In the genomic region with DNA sequence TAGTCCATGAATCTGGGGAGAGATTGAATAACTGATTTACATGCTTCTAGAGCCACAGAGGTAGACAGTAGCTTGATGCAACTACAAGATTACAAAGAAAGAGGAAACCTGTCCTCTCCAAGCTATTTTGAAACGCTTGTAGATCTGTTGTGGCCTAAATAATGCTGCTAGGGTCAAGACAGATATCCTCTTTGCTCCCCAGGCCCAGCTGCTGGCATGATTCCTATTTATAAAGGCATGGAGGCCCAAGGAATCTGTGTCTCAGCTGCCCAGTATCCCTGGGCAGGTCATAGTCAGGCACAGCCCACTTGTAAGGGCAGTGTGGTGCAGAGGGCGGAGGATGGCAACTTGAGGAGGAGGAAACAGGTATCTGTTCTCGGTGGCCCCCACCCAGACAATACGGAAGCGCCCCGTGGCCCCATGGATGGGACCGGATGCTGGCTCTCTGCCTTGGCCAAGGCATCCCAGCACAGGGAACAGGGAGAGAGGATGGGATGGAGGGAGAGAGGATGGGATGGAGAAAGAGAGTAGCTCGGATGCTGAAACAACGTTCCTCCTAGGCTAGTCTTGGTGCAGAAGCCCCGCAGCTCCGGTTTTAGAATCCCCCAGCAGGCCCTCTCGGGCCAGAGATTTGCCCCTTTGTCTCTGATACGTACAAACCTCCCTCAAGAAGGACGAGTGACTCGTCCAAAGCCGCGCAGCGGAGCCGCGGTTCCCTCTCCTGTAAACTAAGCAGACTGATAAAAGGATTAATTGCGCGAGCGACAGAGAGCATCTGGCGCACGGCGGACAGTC, we compare ENCODE assay signal across 8 cellular contexts. TPM values are rescaled to one million over a fixed set of nuclear protein-coding genes. Genes with fewer than 3 reads are reported as not detected.
A peak's percentile ranks its signal among the peaks of the same experiment; 100 is the strongest.
DNase-seq lines count a peak whose midpoint lies in the region; ATAC-seq and TF ChIP-seq lines count a peak whose summit lies in the region.

No MANE protein-coding gene starts in this region.

- no peak for TF ChIP-seq CTCF in GM12864 (IDR thresholded peaks at IDR 0.05; ENCODE audit: low read depth, low read length, missing control alignments)

- no peaks in the 10 kb centered on the region for H3K27me3 ChIP-seq in MG63

- intact Hi-C loops in Right ventricle myocardium superior (cut with DNase I): loop anchor here (5.0 kb wide), 1 partner anchor 51 kb away; a partner anchor contains a TSS

- H3K4me3 ChIP-seq in GM12864 (ENCODE audit: low read depth, low read length) (peak overlapping the region; percentile 71), MG63 (peak overlapping the region; percentile 61)

- no peak for DNase-seq in GM12864 (ENCODE audit: low read depth)
- no peak for DNase-seq in MG63
- peak; percentile 24 for DNase-seq in activated effector memory CD4-positive, alpha-beta T cell treated with Interleukin-2 at 50 U/mL for 16 hours
- DNase-seq in Right ventricle myocardium superior: peak; percentile 51
- DNase-seq in pons (ENCODE audit: low spot score): peak; percentile 24
- no peak for DNase-seq in hippocampal formation (lab: John Stamatoyannopoulos, UW)
- no peak for DNase-seq in DMS153 treated with DMSO at 0.1 percent for 48 hours (lab: John Stamatoyannopoulos, UW; ENCODE audit: unreplicated experiment)

- ATAC-seq in GM21825 (IDR thresholded peaks at IDR 0.05; ENCODE audit: unreplicated experiment) (peak; percentile 35), Right ventricle myocardium superior (ENCODE audit: poor library complexity) (peak; percentile 17)

- no peaks in the 10 kb centered on the region for H3K36me3 ChIP-seq in MG63

- no peaks in the 10 kb centered on the region; the same call in 1 of the 2 replicates for H3K9me3 ChIP-seq in MG63

RNA-seq across cellular contexts. Expression of a gene that starts 0.8 kb away (rescaled TPM):
- 23.1 and 35.9 TPM in 2 replicates for total RNA-seq in MG63 (2014; rRNA removed; shearing (Covaris generic); ENCODE audit: low replicate concordance)
- 40.1 TPM for total RNA-seq in Right ventricle myocardium superior

RNA-seq across cellular contexts. Expression of a gene that starts 50.5 kb away (rescaled TPM):
- 37.6 and 65.3 TPM in 2 replicates for total RNA-seq in MG63 (2014; rRNA removed; shearing (Covaris generic); ENCODE audit: low replicate concordance)
- total RNA-seq in Right ventricle myocardium superior: 3.2 TPM

Comparison
In these comparisons a context has a peak if more than half of its experiments do, and no peak if none do; other contexts are left out.
1. DNase-seq: peak in activated effector memory CD4-positive, alpha-beta T cell treated with Interleukin-2 at 50 U/mL for 16 hours (single experiment), Right ventricle myocardium superior (single experiment) and pons (single experiment); none in GM12864 (single experiment), MG63 (single experiment), hippocampal formation (0 of 2) and DMS153 treated with DMSO at 0.1 percent for 48 hours (single experiment).